1 cellular context compared by ENCODE assay signal in genomic region chr4:1289232-1290164, GRCh38.
TF ChIP-seq lines count a peak whose summit lies in the region.

TSS of gene MAEA (plus strand) at chr4:1289891. CDS start at chr4:1289914, 23 bp downstream.

TF ChIP-seq in HepG2, 621 proteins besides CTCF, POLR2A, EP300 and RAD21 (continued from another document and continues in another):
- TF ChIP-seq MIXL1 (CRISPR knock-in tag; IDR thresholded peaks at IDR 0.05) (no peak), ZNF704 (CRISPR knock-in tag; IDR thresholded peaks at IDR 0.05; ENCODE audit: borderline replicate concordance) (no peak), ZZZ3 (CRISPR knock-in tag; IDR thresholded peaks at IDR 0.05; ENCODE audit: borderline replicate concordance) (no peak), NFRKB (IDR thresholded peaks at IDR 0.05) (no peak), ZBTB7A (CRISPR knock-in tag; IDR thresholded peaks at IDR 0.05) (no peak), ZNF432 (CRISPR knock-in tag; IDR thresholded peaks at IDR 0.05; ENCODE audit: borderline replicate concordance) (no peak), PRDM10 (CRISPR knock-in tag; IDR thresholded peaks at IDR 0.05; ENCODE audit: low read depth) (no peak), HNF4A (CRISPR knock-in tag; IDR thresholded peaks at IDR 0.05) (no peak), ZNF331 (CRISPR knock-in tag; IDR thresholded peaks at IDR 0.05) (peak; percentile 49; the same call in 1 of the 2 replicates), ZBTB38 (CRISPR knock-in tag; IDR thresholded peaks at IDR 0.05) (peak; percentile 64; the same call in 1 of the 2 replicates), ZBTB10 (CRISPR knock-in tag; IDR thresholded peaks at IDR 0.05; ENCODE audit: borderline replicate concordance) (no peak), ARNT2 (CRISPR knock-in tag; IDR thresholded peaks at IDR 0.05; ENCODE audit: low read depth) (peak; percentile 86), ZNF564 (CRISPR knock-in tag; IDR thresholded peaks at IDR 0.05) (0 out of 2 replicates have a peak, but pooled peaks have one; percentile 11), SALL1 (CRISPR knock-in tag; IDR thresholded peaks at IDR 0.05) (peak; percentile 66), ZNF101 (CRISPR knock-in tag; IDR thresholded peaks at IDR 0.05; ENCODE audit: borderline replicate concordance, low read depth) (no peak), SAFB2 (CRISPR knock-in tag; IDR thresholded peaks at IDR 0.05; ENCODE audit: borderline replicate concordance, low read depth) (peak; percentile 54; the same call in 1 of the 2 replicates), PHB2 (IDR thresholded peaks at IDR 0.05; ENCODE audit: partially characterized antibody) (no peak), ARID4A (CRISPR knock-in tag; IDR thresholded peaks at IDR 0.05; ENCODE audit: borderline replicate concordance) (peak; percentile 96), ZNF143 (CRISPR knock-in tag; IDR thresholded peaks at IDR 0.05) (peak; percentile 91), MTA3 (CRISPR knock-in tag; IDR thresholded peaks at IDR 0.05) (no peak), SMARCE1 (IDR thresholded peaks at IDR 0.05; ENCODE audit: borderline replicate concordance) (no peak), CCAR2 (optimal IDR thresholded peaks at IDR 0.05; ENCODE audit: low read depth, low read length) (no peak), ZFP36L2 (CRISPR knock-in tag; IDR thresholded peaks at IDR 0.05) (no peak), ZNF775 (CRISPR knock-in tag; IDR thresholded peaks at IDR 0.05; ENCODE audit: borderline replicate concordance) (no peak), ZMYM4 (CRISPR knock-in tag; IDR thresholded peaks at IDR 0.05) (peak; percentile 32; the same call in 1 of the 2 replicates), NR2C2 (CRISPR knock-in tag; IDR thresholded peaks at IDR 0.05; ENCODE audit: borderline replicate concordance) (peak; percentile 91), ZNF263 (CRISPR knock-in tag; IDR thresholded peaks at IDR 0.05) (no peak), ZNF766 (CRISPR knock-in tag; IDR thresholded peaks at IDR 0.05; ENCODE audit: borderline replicate concordance) (no peak)
- TF ChIP-seq, protein P1, sequence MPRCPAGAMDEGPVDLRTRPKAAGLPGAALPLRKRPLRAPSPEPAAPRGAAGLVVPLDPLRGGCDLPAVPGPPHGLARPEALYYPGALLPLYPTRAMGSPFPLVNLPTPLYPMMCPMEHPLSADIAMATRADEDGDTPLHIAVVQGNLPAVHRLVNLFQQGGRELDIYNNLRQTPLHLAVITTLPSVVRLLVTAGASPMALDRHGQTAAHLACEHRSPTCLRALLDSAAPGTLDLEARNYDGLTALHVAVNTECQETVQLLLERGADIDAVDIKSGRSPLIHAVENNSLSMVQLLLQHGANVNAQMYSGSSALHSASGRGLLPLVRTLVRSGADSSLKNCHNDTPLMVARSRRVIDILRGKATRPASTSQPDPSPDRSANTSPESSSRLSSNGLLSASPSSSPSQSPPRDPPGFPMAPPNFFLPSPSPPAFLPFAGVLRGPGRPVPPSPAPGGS (CRISPR knock-in tag; IDR thresholded peaks at IDR 0.05): peak; percentile 90
- TF ChIP-seq, protein P2, sequence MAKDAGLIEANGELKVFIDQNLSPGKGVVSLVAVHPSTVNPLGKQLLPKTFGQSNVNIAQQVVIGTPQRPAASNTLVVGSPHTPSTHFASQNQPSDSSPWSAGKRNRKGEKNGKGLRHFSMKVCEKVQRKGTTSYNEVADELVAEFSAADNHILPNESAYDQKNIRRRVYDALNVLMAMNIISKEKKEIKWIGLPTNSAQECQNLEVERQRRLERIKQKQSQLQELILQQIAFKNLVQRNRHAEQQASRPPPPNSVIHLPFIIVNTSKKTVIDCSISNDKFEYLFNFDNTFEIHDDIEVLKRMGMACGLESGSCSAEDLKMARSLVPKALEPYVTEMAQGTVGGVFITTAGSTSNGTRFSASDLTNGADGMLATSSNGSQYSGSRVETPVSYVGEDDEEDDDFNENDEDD (CRISPR knock-in tag; IDR thresholded peaks at IDR 0.05; ENCODE audit: borderline replicate concordance): peak; percentile 88; the same call in 1 of the 2 replicates
- TF ChIP-seq, protein P3, sequence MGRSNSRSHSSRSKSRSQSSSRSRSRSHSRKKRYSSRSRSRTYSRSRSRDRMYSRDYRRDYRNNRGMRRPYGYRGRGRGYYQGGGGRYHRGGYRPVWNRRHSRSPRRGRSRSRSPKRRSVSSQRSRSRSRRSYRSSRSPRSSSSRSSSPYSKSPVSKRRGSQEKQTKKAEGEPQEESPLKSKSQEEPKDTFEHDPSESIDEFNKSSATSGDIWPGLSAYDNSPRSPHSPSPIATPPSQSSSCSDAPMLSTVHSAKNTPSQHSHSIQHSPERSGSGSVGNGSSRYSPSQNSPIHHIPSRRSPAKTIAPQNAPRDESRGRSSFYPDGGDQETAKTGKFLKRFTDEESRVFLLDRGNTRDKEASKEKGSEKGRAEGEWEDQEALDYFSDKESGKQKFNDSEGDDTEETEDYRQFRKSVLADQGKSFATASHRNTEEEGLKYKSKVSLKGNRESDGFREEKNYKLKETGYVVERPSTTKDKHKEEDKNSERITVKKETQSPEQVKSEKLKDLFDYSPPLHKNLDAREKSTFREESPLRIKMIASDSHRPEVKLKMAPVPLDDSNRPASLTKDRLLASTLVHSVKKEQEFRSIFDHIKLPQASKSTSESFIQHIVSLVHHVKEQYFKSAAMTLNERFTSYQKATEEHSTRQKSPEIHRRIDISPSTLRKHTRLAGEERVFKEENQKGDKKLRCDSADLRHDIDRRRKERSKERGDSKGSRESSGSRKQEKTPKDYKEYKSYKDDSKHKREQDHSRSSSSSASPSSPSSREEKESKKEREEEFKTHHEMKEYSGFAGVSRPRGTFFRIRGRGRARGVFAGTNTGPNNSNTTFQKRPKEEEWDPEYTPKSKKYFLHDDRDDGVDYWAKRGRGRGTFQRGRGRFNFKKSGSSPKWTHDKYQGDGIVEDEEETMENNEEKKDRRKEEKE (IDR thresholded peaks at IDR 0.05): no peak
- TF ChIP-seq, protein P4, sequence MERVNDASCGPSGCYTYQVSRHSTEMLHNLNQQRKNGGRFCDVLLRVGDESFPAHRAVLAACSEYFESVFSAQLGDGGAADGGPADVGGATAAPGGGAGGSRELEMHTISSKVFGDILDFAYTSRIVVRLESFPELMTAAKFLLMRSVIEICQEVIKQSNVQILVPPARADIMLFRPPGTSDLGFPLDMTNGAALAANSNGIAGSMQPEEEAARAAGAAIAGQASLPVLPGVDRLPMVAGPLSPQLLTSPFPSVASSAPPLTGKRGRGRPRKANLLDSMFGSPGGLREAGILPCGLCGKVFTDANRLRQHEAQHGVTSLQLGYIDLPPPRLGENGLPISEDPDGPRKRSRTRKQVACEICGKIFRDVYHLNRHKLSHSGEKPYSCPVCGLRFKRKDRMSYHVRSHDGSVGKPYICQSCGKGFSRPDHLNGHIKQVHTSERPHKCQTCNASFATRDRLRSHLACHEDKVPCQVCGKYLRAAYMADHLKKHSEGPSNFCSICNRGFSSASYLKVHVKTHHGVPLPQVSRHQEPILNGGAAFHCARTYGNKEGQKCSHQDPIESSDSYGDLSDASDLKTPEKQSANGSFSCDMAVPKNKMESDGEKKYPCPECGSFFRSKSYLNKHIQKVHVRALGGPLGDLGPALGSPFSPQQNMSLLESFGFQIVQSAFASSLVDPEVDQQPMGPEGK (CRISPR knock-in tag; IDR thresholded peaks at IDR 0.05): peak; percentile 62; the same call in 1 of the 2 replicates
